Comparison of ENCODE assay signal across 10 cellular contexts in the genomic region with DNA sequence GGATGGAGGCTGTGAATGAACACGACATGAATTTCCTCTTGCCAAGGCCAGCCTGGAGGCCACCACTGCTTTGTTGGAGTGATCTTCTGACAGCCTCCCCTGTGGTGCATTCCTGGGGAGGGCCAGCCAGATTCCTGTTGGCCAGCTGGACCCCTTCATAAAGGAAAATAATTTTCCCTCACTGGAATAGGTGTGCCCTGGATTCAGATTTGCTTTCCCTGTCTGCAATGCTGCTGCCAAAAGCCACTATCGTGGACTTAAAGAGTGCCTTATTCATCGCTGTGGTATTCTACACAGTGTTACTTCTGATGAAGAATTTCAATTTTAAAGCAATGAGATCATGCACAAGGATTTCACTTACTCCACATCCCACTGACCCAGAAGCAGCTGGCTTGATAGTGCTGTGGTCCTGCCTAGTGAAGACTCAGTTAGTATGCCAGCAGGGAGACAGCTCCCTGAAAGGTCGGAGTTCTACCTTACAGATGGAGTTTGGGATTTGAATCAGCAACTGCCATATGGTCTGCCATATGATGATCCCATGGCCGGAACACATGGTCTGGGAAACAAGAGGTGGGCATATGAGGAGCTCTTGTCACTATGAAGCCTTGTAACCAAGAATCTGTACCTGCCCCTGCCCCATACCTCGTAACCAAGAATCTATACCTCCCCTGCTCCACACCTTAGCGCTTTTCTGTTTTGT.
A peak's percentile ranks its signal among the peaks of the same experiment; 100 is the strongest.
DNase-seq lines count a peak whose midpoint lies in the region; FAIRE-seq and TF ChIP-seq lines count a peak whose summit lies in the region.
"Had no signal": no experiment of that assay in that cellular context is flagged by ENCODE, and none has a peak within 500 bp of the region (broad histone marks: within the 10 kb centered on the region; RNA-seq: fewer than 3 reads in every experiment).

No MANE protein-coding gene starts in this region.

- H4K20me1 ChIP-seq in osteoblast (ENCODE audit: insufficient read depth, low read length), result no peaks in the 10 kb centered on the region

- no peaks in the 10 kb centered on the region for H3K79me2 ChIP-seq in osteoblast (ENCODE audit: insufficient read depth, low read length)

- no peaks in the 10 kb centered on the region for H3K36me3 ChIP-seq in effector memory CD4-positive, alpha-beta T cell (ENCODE audit: control insufficient read depth, insufficient read depth, low read length)
- no peaks in the 10 kb centered on the region for H3K36me3 ChIP-seq in osteoblast (ENCODE audit: insufficient read depth, low read length)
- H3K36me3 ChIP-seq: neural progenitor cell, stomach had no signal

- no peaks in the 10 kb centered on the region for H3K9me3 ChIP-seq in effector memory CD4-positive, alpha-beta T cell (ENCODE audit: control insufficient read depth, low read length)
- H3K9me3 ChIP-seq in osteoblast (ENCODE audit: low read depth, low read length), result no peaks in the 10 kb centered on the region
- H3K9me3 ChIP-seq: stomach had no signal

- H3K4me3 ChIP-seq in effector memory CD4-positive, alpha-beta T cell (ENCODE audit: insufficient read depth, low read depth, low read length, poor library complexity, severe bottlenecking), result no peak overlapping the region
- no peak overlapping the region for H3K4me3 ChIP-seq in osteoblast (ENCODE audit: insufficient read depth, low read length)
- H3K4me3 ChIP-seq: neural progenitor cell, stomach had no signal

- peaks cover 27% of the 10 kb centered on the region for H3K4me1 ChIP-seq in effector memory CD4-positive, alpha-beta T cell (ENCODE audit: control insufficient read depth, insufficient read depth, low read length, poor library complexity, severe bottlenecking)
- peaks cover 27% of the 10 kb centered on the region for H3K4me1 ChIP-seq in osteoblast (ENCODE audit: insufficient read depth, low read length)

- peak; percentile 88 for DNase-seq in DMS 273 treated with DMSO at 0.1 percent for 48 hours (lab: John Stamatoyannopoulos, UW)
- peak; percentile 98 for DNase-seq in NCI-H524 (lab: John Stamatoyannopoulos, UW)
- no peak for DNase-seq in effector memory CD4-positive, alpha-beta T cell
- peak; percentile 96 for DNase-seq in osteoblast (ENCODE audit: insufficient read length, low spot score, missing footprints)
- no peak for DNase-seq in central memory CD4-positive, alpha-beta T cell
- no peak for DNase-seq in NCI-H2196 (lab: John Stamatoyannopoulos, UW; ENCODE audit: unreplicated experiment)
- DNase-seq in frontal cortex (ENCODE audit: low spot score in 2 of 2), result no peak
- no peak for DNase-seq in NCI-H2029 treated with DMSO at 0.1 percent for 48 hours (lab: John Stamatoyannopoulos, UW)

- no peaks in the 10 kb centered on the region for H3K27me3 ChIP-seq in effector memory CD4-positive, alpha-beta T cell (replicated peaks; ENCODE audit: control insufficient read depth, insufficient read depth, low read length, poor library complexity, severe bottlenecking)
- H3K27me3 ChIP-seq in osteoblast (ENCODE audit: insufficient read depth, low read length), result peaks cover 11% of the 10 kb centered on the region
- H3K27me3 ChIP-seq: neural progenitor cell had no signal

- no peak for TF ChIP-seq CTCF in osteoblast (IDR thresholded peaks at IDR 0.05; ENCODE audit: extremely low read depth, low read depth, low read length)

- no peak overlapping the region for H2AFZ ChIP-seq in osteoblast (ENCODE audit: low read length)
- H2AFZ ChIP-seq: neural progenitor cell had no signal

- peak overlapping the region; percentile 54 for H3K27ac ChIP-seq in effector memory CD4-positive, alpha-beta T cell (ENCODE audit: insufficient read depth, low read length, poor library complexity, severe bottlenecking)
- peak overlapping the region; percentile 59 for H3K27ac ChIP-seq in osteoblast (ENCODE audit: low read depth, low read length)
- H3K27ac ChIP-seq: neural progenitor cell had no signal

- FAIRE-seq in frontal cortex (lab: Jason Lieb, UNC), result no peak

- H3K4me2 ChIP-seq in osteoblast (ENCODE audit: insufficient read depth, low read length), result peak overlapping the region; percentile 37
- H3K4me2 ChIP-seq: neural progenitor cell had no signal

Comparison
In these comparisons a context has a peak if more than half of its experiments do, and no peak if none do; other contexts are left out.
1. DNase-seq: peak in DMS 273 treated with DMSO at 0.1 percent for 48 hours (single experiment), NCI-H524 (2 of 2) and osteoblast (single experiment); none in effector memory CD4-positive, alpha-beta T cell (0 of 3), central memory CD4-positive, alpha-beta T cell (single experiment), NCI-H2196 (single experiment), frontal cortex (0 of 2) and NCI-H2029 treated with DMSO at 0.1 percent for 48 hours (single experiment).